8 cellular contexts compared by ENCODE assay signal in the genomic region with DNA sequence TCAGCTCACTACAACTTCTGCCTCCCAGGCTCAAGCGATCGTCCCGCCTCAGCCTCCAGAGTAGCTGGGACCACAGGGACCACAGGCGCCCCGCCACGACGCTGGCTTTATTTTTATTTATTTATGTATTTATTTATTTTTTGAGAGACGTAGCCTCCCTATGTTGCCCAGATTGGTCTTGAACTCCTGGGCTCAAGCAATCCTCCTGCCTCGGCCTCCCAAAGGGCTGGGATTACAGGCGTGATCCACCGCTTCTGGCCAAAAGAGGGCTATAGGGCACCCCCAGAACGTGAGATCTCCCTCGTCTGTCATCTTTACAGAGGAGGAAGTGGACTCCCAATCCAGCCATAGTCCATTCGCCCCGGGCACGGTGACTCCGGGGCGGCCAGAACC.
A peak's percentile ranks its signal among the peaks of the same experiment; 100 is the strongest.
DNase-seq lines count a peak whose midpoint lies in the region; ATAC-seq and TF ChIP-seq lines count a peak whose summit lies in the region.
"Not testable (repeated sequence)": the region's sequence is repeated elsewhere in the genome, so short reads cannot be mapped to it uniquely, and the experiment has no call there.

No MANE protein-coding gene starts in this region.

- not testable (repeated sequence) for H4K20me1 ChIP-seq in OCI-LY1 (ENCODE audit: insufficient read depth, low read length)

- not testable (repeated sequence) for ATAC-seq in mucosa of descending colon

- H3F3A ChIP-seq in OCI-LY1 (ENCODE audit: insufficient read depth, low read length), result not testable (repeated sequence)

- H3K4me2 ChIP-seq in OCI-LY1 (ENCODE audit: low read length), result peak overlapping the region; percentile 90

- H3K36me3 ChIP-seq in OCI-LY1 (ENCODE audit: insufficient read depth, low read length); cardiac muscle cell; mucosa of descending colon (ENCODE audit: low read depth): not testable (repeated sequence)

- not testable (repeated sequence) for H3K9me2 ChIP-seq in OCI-LY1 (ENCODE audit: low read depth, low read length)

- H3K27ac ChIP-seq in 22Rv1 (peak overlapping the region; percentile 67), cardiac muscle cell (peak overlapping the region; percentile 74)
- not testable (repeated sequence) for H3K27ac ChIP-seq in OCI-LY1 (ENCODE audit: low read depth, low read length, poor library complexity, severe bottlenecking)

- not testable (repeated sequence) for H3K79me2 ChIP-seq in OCI-LY1 (ENCODE audit: insufficient read depth, low read length)

- H3K4me3 ChIP-seq in GM12875 (ENCODE audit: low read depth, low read length) (peak overlapping the region; percentile 8), OCI-LY1 (ENCODE audit: low read depth, low read length, poor library complexity, severe bottlenecking) (peak overlapping the region; percentile 71), cardiac muscle cell (peak overlapping the region; percentile 94), skeletal muscle cell (ENCODE audit: low read depth, low read length) (peak overlapping the region; percentile 67)
- H3K4me3 ChIP-seq in mucosa of descending colon, result not testable (repeated sequence)

- not testable (repeated sequence) for H3K9me3 Mint-ChIP-seq in activated T-cell treated with anti-CD3 and anti-CD28 coated beads, Interleukin-2, amount 50 U/mL, for 24 hours

- not testable (repeated sequence) for TF ChIP-seq CTCF in 22Rv1 (IDR thresholded peaks at IDR 0.05); GM12875 (IDR thresholded peaks at IDR 0.05; ENCODE audit: borderline replicate concordance, insufficient read depth, low read depth, low read length); OCI-LY1 (IDR thresholded peaks at IDR 0.05; ENCODE audit: low read length); cardiac muscle cell (IDR thresholded peaks at IDR 0.05; ENCODE audit: low read depth, low read length); mucosa of descending colon (IDR thresholded peaks at IDR 0.05)

- not testable (repeated sequence) for H2AFZ ChIP-seq in OCI-LY1 (ENCODE audit: low read length)

- intact Hi-C loops in mucosa of descending colon (cut with DNase I, micrococcal nuclease), result not testable (repeated sequence)

- peaks cover 18% of the 10 kb centered on the region for H3K4me1 Mint-ChIP-seq in activated T-cell treated with anti-CD3 and anti-CD28 coated beads, Interleukin-2, amount 50 U/mL, for 24 hours (ENCODE audit: low read depth)

- H3K4me1 ChIP-seq in OCI-LY1 (ENCODE audit: insufficient read depth, low read length, severe bottlenecking); cardiac muscle cell (ENCODE audit: low read depth); mucosa of descending colon (ENCODE audit: low read depth): not testable (repeated sequence)

- peak overlapping the region; percentile 88 for H3K4me3 Mint-ChIP-seq in activated T-cell treated with anti-CD3 and anti-CD28 coated beads, Interleukin-2, amount 50 U/mL, for 24 hours

- H3K27ac Mint-ChIP-seq in activated T-cell treated with anti-CD3 and anti-CD28 coated beads, Interleukin-2, amount 50 U/mL, for 24 hours, result peak overlapping the region; percentile 66

- not testable (repeated sequence) for H3K36me3 Mint-ChIP-seq in activated T-cell treated with anti-CD3 and anti-CD28 coated beads, Interleukin-2, amount 50 U/mL, for 24 hours (ENCODE audit: low read depth)

- peak; percentile 41 for DNase-seq in activated T-cell treated with anti-CD3 and anti-CD28 coated beads, Interleukin-2, amount 50 U/mL, for 24 hours
- DNase-seq in cerebellar cortex (ENCODE audit: low spot score), result peak; percentile 5
- DNase-seq in cardiac muscle cell (ENCODE audit: low read depth in 1 of 2, low spot score in 1 of 2), result peak in 1 of 2 donors; percentile 1
- DNase-seq in mucosa of descending colon, result peak in 2 of 3 donors; percentile 3 to 45
- DNase-seq in skeletal muscle cell (ENCODE audit: low read depth), result not testable (repeated sequence)

- not testable (repeated sequence) for H3K27me3 Mint-ChIP-seq in activated T-cell treated with anti-CD3 and anti-CD28 coated beads, Interleukin-2, amount 50 U/mL, for 24 hours

- H3K9me3 ChIP-seq in OCI-LY1 (ENCODE audit: low read length); cardiac muscle cell (ENCODE audit: low read depth); mucosa of descending colon: not testable (repeated sequence)

- peak overlapping the region; percentile 71; the same call in 1 of the 2 replicates for H3K9ac ChIP-seq in OCI-LY1 (ENCODE audit: low read length)

- not testable (repeated sequence) for H3K27me3 ChIP-seq in OCI-LY1 (ENCODE audit: insufficient read depth, low read length); cardiac muscle cell
